ENCODE assay signal across 9 cellular contexts in genomic region chr1:207821464-207822045, GRCh38.
DNase-seq lines count a peak whose midpoint lies in the region; ATAC-seq and TF ChIP-seq lines count a peak whose summit lies in the region.
"Had no signal": no experiment of that assay in that cellular context is flagged by ENCODE, and none has a peak within 500 bp of the region (broad histone marks: within the 10 kb centered on the region; RNA-seq: fewer than 3 reads in every experiment).

No MANE protein-coding gene starts in this region.

- no peak for TF ChIP-seq POLR2A in uterus (IDR thresholded peaks at IDR 0.05)

- peak overlapping the region; percentile 66 to 98 for H3K4me3 ChIP-seq in muscle layer of colon (ENCODE audit: low read depth in 1 of 2, low read length in 2 of 2)
- peak overlapping the region; percentile 78 to 90 for H3K4me3 ChIP-seq in uterus
- no peak overlapping the region for H3K4me3 ChIP-seq in MG63
- H3K4me3 ChIP-seq: SJSA1 had no signal

- peak overlapping the region; percentile 100 for H3K9ac ChIP-seq in muscle layer of colon (ENCODE audit: low read length)

- H3K4me1 ChIP-seq in muscle layer of colon (ENCODE audit: insufficient read depth, low read length) (peaks cover 63% of the 10 kb centered on the region), uterus (peaks cover 6 to 40% of the 10 kb centered on the region in 2 donors)

- no peak for ATAC-seq in Right ventricle myocardium inferior

- H3K27ac ChIP-seq in muscle layer of colon (ENCODE audit: low read depth, low read length), result peak overlapping the region; percentile 100
- peak overlapping the region; percentile 95 to 97 for H3K27ac ChIP-seq in uterus
- H3K27ac ChIP-seq: SJSA1 had no signal

- intact Hi-C loops in cardiac septum (cut with DNase I), result no loop called here
- intact Hi-C loops in Right ventricle myocardium inferior (cut with DNase I), result no loop called here
- intact Hi-C loops in uterus (cut with DNase I; ENCODE audit: low total_unique reads), result no loop called here

- H3K9me3 ChIP-seq in muscle layer of colon (ENCODE audit: low read length) (no peaks in the 10 kb centered on the region), uterus (no peaks in the 10 kb centered on the region), MG63 (no peaks in the 10 kb centered on the region)
- H3K9me3 ChIP-seq: SJSA1 had no signal

- peak; percentile 74 for DNase-seq in cardiac septum (ENCODE audit: low spot score)
- no peak for DNase-seq in Right ventricle myocardium inferior (ENCODE audit: missing footprints)
- DNase-seq in cerebellum (ENCODE audit: low spot score), result peak; percentile 53
- no peak for DNase-seq in uterus
- DNase-seq in activated CD8-positive, alpha-beta memory T cell treated with anti-CD3 and anti-CD28 coated beads, Interleukin-2, amount 50 U/mL, for 4 hours, result no peak
- DNase-seq in MG63, result no peak
- no peak for DNase-seq in germinal center (ENCODE audit: low spot score)

- no peak for TF ChIP-seq CTCF in uterus (IDR thresholded peaks at IDR 0.05)

- no peaks in the 10 kb centered on the region for H3K27me3 ChIP-seq in muscle layer of colon (ENCODE audit: control insufficient read depth in 1 of 2, insufficient read depth in 2 of 2, low read length in 2 of 2)
- H3K27me3 ChIP-seq in uterus, result no peaks in the 10 kb centered on the region
- no peaks in the 10 kb centered on the region for H3K27me3 ChIP-seq in MG63
- H3K27me3 ChIP-seq: SJSA1 had no signal

- H3K36me3 ChIP-seq in muscle layer of colon (ENCODE audit: insufficient read depth, low read length) (peaks cover 26% of the 10 kb centered on the region), uterus (no peaks in the 10 kb centered on the region), MG63 (peaks cover 8% of the 10 kb centered on the region; the same call in 1 of the 2 replicates)
- H3K36me3 ChIP-seq: SJSA1 had no signal

Comparison
In these comparisons a context has a peak if more than half of its experiments do, and no peak if none do; other contexts are left out.
1. DNase-seq: peak in cardiac septum (single experiment) and cerebellum (single experiment); none in Right ventricle myocardium inferior (single experiment), uterus (0 of 2), activated CD8-positive, alpha-beta memory T cell treated with anti-CD3 and anti-CD28 coated beads, Interleukin-2, amount 50 U/mL, for 4 hours (single experiment), MG63 (single experiment) and germinal center (single experiment).